Comparison of ENCODE assay signal across 8 cellular contexts in the genomic region with DNA sequence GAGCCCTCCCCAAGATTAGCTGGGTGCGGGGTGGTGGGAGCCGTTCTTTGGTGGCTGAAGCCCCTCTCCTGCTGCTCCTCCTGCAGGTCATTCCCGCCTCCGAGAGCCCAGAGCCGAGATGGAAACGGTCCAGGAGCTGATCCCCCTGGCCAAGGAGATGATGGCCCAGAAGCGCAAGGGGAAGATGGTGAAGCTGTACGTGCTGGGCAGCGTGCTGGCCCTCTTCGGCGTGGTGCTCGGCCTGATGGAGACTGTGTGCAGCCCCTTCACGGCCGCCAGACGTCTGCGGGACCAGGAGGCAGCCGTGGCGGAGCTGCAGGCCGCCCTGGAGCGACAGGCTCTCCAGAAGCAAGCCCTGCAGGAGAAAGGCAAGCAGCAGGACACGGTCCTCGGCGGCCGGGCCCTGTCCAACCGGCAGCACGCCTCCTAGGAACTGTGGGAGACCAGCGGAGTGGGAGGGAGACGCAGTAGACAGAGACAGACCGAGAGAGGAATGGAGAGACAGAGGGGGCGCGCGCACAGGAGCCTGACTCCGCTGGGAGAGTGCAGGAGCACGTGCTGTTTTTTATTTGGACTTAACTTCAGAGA. TPM values are rescaled to one million over a fixed set of nuclear protein-coding genes. Genes with fewer than 3 reads are reported as not detected.
A peak's percentile ranks its signal among the peaks of the same experiment; 100 is the strongest.
DNase-seq lines count a peak whose midpoint lies in the region; ATAC-seq and TF ChIP-seq lines count a peak whose summit lies in the region.

No MANE protein-coding gene starts in this region.

- H3K9me3 ChIP-seq in smooth muscle cell (replicated peaks; ENCODE audit: low read depth), result no peaks in the 10 kb centered on the region

- intact Hi-C loops in CD14-positive monocyte (cut with micrococcal nuclease), result loop anchor here in 1 of 2 donors (5.0 to 10.0 kb wide), 2 partner anchors 33 to 51 kb away; no protein-coding TSS in a partner anchor

- 3% methylated on average over 34 of the region's 34 CpGs for WGBS in smooth muscle cell (ENCODE audit: low lambda C conversion rate)

- no peak overlapping the region for H3K9ac ChIP-seq in smooth muscle cell (ENCODE audit: low read depth)

- H3K4me1 Mint-ChIP-seq in CD14-positive monocyte, result peaks cover 67% of the 10 kb centered on the region

- no peak for DNase-seq in CD14-positive monocyte (ENCODE audit: low spot score)
- peak; percentile 76 for DNase-seq in NCI-H1092 treated with DMSO at 0.1 percent for 48 hours (lab: John Stamatoyannopoulos, UW)
- DNase-seq in caudate nucleus (lab: John Stamatoyannopoulos, UW), result peak in 19 of 61 donors; percentile 9 to 61 (median 22)
- DNase-seq in islet precursor cell, result peak; percentile 81
- DNase-seq in smooth muscle cell (lab: John Stamatoyannopoulos, UW; ENCODE audit: unreplicated experiment), result no peak
- no peak for DNase-seq in NCI-H1694 (lab: John Stamatoyannopoulos, UW)

- peak overlapping the region; percentile 94 to 96 for H3K4me3 Mint-ChIP-seq in CD14-positive monocyte

- no peaks in the 10 kb centered on the region for H3K36me3 ChIP-seq in smooth muscle cell (ENCODE audit: low read depth)

- peak overlapping the region; percentile 65 to 98 (median 96) for H3K27ac Mint-ChIP-seq in CD14-positive monocyte

- H3K4me3 ChIP-seq in smooth muscle cell, result peak overlapping the region; percentile 52

- no peaks in the 10 kb centered on the region for H3F3A ChIP-seq in smooth muscle cell (ENCODE audit: low read depth)

- H3K36me3 Mint-ChIP-seq in CD14-positive monocyte, result peaks cover 13 to 46% of the 10 kb centered on the region in 2 donors

- H3K27me3 ChIP-seq in smooth muscle cell (ENCODE audit: low read depth), result peaks cover 48% of the 10 kb centered on the region

- H2AFZ ChIP-seq in smooth muscle cell (ENCODE audit: low read depth), result peak overlapping the region; percentile 66

- H3K4me1 ChIP-seq in smooth muscle cell (ENCODE audit: low read depth), result peaks cover 6% of the 10 kb centered on the region

- peaks cover 4 to 31% (median 15%) of the 10 kb centered on the region in 7 donors for H3K9me3 Mint-ChIP-seq in CD14-positive monocyte

- no peaks in the 10 kb centered on the region for H4K20me1 ChIP-seq in smooth muscle cell (ENCODE audit: low read depth)

- TF ChIP-seq CTCF in CD14-positive monocyte (IDR thresholded peaks at IDR 0.05) (no peak), smooth muscle cell (IDR thresholded peaks at IDR 0.05; ENCODE audit: borderline replicate concordance, insufficient read depth, poor library complexity, severe bottlenecking) (no peak)

- peak overlapping the region; percentile 92 for H3K4me2 ChIP-seq in smooth muscle cell

- H3K27ac ChIP-seq in caudate nucleus (ENCODE audit: low read depth, low read length), result peak overlapping the region; percentile 2
- H3K27ac ChIP-seq in smooth muscle cell (ENCODE audit: low read depth), result no peak overlapping the region

- TF ChIP-seq POLR2A in GM18505 (IDR thresholded peaks at IDR 0.05; ENCODE audit: borderline replicate concordance, extremely low read depth, insufficient read depth, insufficient read length), result no peak

- ATAC-seq in GM18505 (IDR thresholded peaks at IDR 0.05; ENCODE audit: unreplicated experiment) (no peak), GM21390 (IDR thresholded peaks at IDR 0.05; ENCODE audit: unreplicated experiment) (no peak)

- peaks cover 61 to 62% (median 62%) of the 10 kb centered on the region in 3 donors for H3K27me3 Mint-ChIP-seq in CD14-positive monocyte (ENCODE audit: low read depth in 3 of 3)

- H3K79me2 ChIP-seq in smooth muscle cell (ENCODE audit: low read depth), result no peaks in the 10 kb centered on the region

RNA-seq across cellular contexts. Expression of a gene that starts 0.4 kb away (rescaled TPM):
- 100 to 1,000 TPM; 176 to 373 TPM for polyA plus RNA-seq in CD14-positive monocyte
- total RNA-seq in smooth muscle cell, result 2.1 and 7.6 TPM in 2 replicates
- 5.7 and 6.7 TPM in 2 replicates for polyA plus RNA-seq in smooth muscle cell

RNA-seq across cellular contexts. Expression of a gene that starts 23.4 kb away (rescaled TPM):
- polyA plus RNA-seq in CD14-positive monocyte (under 1 TPM; 0.30 to 0.67 TPM), smooth muscle cell (17.0 and 67.5 TPM in 2 replicates)
- total RNA-seq in smooth muscle cell, result 24.0 and 29.2 TPM in 2 replicates

RNA-seq across cellular contexts. Expression of a gene that starts 29.0 kb away (rescaled TPM):
- polyA plus RNA-seq in CD14-positive monocyte (not detected), smooth muscle cell (0.74 TPM in 1 of 2 replicates, not detected in the other)
- not detected in 2 replicates for total RNA-seq in smooth muscle cell

Comparison
In these comparisons a context has a peak if more than half of its experiments do, and no peak if none do; other contexts are left out.
1. DNase-seq: peak in NCI-H1092 treated with DMSO at 0.1 percent for 48 hours (single experiment) and islet precursor cell (single experiment); none in CD14-positive monocyte (single experiment), smooth muscle cell (single experiment) and NCI-H1694 (single experiment).
2. RNA of a gene that starts 0.4 kb away (polyA plus RNA-seq): 176 to 373 TPM in CD14-positive monocyte; 5.7 to 6.7 TPM in smooth muscle cell; every median in the first group is over 10 times any median in the second.
3. RNA of a gene that starts 23.4 kb away (polyA plus RNA-seq): 17.0 to 67.5 TPM in smooth muscle cell; 0.30 to 0.67 TPM in CD14-positive monocyte; every median in the first group is over 10 times any median in the second.